8 cellular contexts compared by ENCODE assay signal in the genomic region with DNA sequence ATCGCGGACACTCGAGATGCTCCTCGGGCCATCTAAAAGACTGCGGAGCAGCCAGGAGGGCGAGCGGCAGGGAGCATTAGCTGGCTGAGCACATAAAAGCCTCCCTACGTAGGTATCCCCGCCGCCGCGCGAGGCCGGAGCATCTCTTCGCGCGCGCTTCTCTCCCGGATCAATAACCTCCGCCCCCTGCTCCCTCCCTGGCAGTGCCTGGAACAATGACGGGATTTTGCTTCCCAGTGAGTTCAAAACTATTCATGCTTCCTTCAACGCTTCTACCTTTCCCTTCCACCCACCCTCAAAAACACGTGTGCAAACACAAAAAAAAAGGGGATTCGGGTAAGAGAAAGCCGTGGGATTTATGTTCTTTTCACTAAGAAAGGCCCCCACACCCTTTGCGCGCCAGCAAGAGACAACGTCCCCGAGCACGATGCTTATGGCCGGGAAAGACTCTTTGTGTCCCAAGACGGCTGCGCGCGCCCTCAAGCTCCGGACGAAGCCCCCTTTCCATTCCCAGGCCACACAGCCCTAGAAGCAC. TPM values are rescaled to one million over a fixed set of nuclear protein-coding genes. Genes with fewer than 3 reads are reported as not detected.
DNase-seq lines count a peak whose midpoint lies in the region; ATAC-seq and TF ChIP-seq lines count a peak whose summit lies in the region.

No MANE protein-coding gene starts in this region.

- H3K4me1 ChIP-seq in adipocyte (ENCODE audit: control insufficient read depth, insufficient read depth, low read length) (peaks cover 15% of the 10 kb centered on the region), right atrium auricular region (peaks cover 0 to 12% of the 10 kb centered on the region in 2 donors), psoas muscle (peaks cover 11% of the 10 kb centered on the region)

- H3K4me1 Mint-ChIP-seq in CD4-positive, alpha-beta T cell (ENCODE audit: low read depth), result peaks cover 17% of the 10 kb centered on the region

- H3K36me3 ChIP-seq in adipocyte (ENCODE audit: control insufficient read depth, insufficient read depth, low read length, severe bottlenecking) (no peaks in the 10 kb centered on the region), right atrium auricular region (peaks cover 16% of the 10 kb centered on the region), psoas muscle (ENCODE audit: insufficient read depth in 1 of 2, low read depth in 1 of 2) (peaks cover 6 to 24% of the 10 kb centered on the region in 2 donors)

- no peaks in the 10 kb centered on the region for H3K9me3 Mint-ChIP-seq in CD4-positive, alpha-beta T cell

- peak in 6 of 10 experiments; percentile 5 to 39 (median 12) for DNase-seq in CD4-positive, alpha-beta T cell
- DNase-seq in HK-2 (ENCODE audit: unreplicated experiment), result peak; percentile 44
- peak; percentile 44 for DNase-seq in RWPE1 (ENCODE audit: low spot score)
- peak; percentile 66 for DNase-seq in adipocyte (ENCODE audit: low read depth)
- no peak for DNase-seq in right atrium auricular region (ENCODE audit: low spot score)
- peak; percentile 19 to 39 for DNase-seq in psoas muscle
- no peak for DNase-seq in pons (ENCODE audit: low spot score)

- no peak for TF ChIP-seq CTCF in CD4-positive, alpha-beta T cell (IDR thresholded peaks at IDR 0.05)
- no peak for TF ChIP-seq CTCF in RWPE1 (conservative IDR thresholded peaks at IDR 0.05; ENCODE audit: low read depth)
- no peak for TF ChIP-seq CTCF in right atrium auricular region (IDR thresholded peaks at IDR 0.05)
- TF ChIP-seq CTCF in psoas muscle (IDR thresholded peaks at IDR 0.05), result no peak

- POLR2A ChIA-PET in CD4-positive, alpha-beta T cell (lab: Charles Lee), result interaction anchor here (0.7 to 2.5 kb wide), 14 partner anchors 11 to 954 kb away, joined by 3 to 26 read pairs (median 6); a partner anchor contains a TSS
- POLR2A ChIA-PET in RWPE1 (lab: Yijun Ruan, JAX; ENCODE audit: low non-redundant PET), result interaction anchor here (0.6 to 1.3 kb wide), 2 partner anchors 28 to 137 kb away, joined by 3 read pairs; a partner anchor contains a TSS

- intact Hi-C loops in CD4-positive, alpha-beta T cell (cut with DNase I, micrococcal nuclease), result loop anchor here in 1 of 2 experiments (2.0 to 5.0 kb wide), 2 partner anchors 28 to 135 kb away; a partner anchor contains a TSS
- intact Hi-C loops in psoas muscle (cut with DNase I), result no loop called here

- WGBS in psoas muscle, 3 donors, result 1 to 2% (median 2%) methylated on average over 37 of the region's 37 CpGs

- no peak overlapping the region for H3K27ac ChIP-seq in CD4-positive, alpha-beta T cell (ENCODE audit: low read depth, low read length)
- H3K27ac ChIP-seq in RWPE1 (peak overlapping the region; percentile 49), right atrium auricular region (peak overlapping the region; percentile 48 to 53), psoas muscle (peak overlapping the region; percentile 71)

- H3K27ac Mint-ChIP-seq in CD4-positive, alpha-beta T cell, result peak overlapping the region; percentile 72

- peak overlapping the region; percentile 82 for H3K4me3 ChIP-seq in adipocyte (ENCODE audit: low read length)
- H3K4me3 ChIP-seq in right atrium auricular region, result peak overlapping the region; percentile 68 to 73
- H3K4me3 ChIP-seq in psoas muscle, result peak overlapping the region; percentile 91

- no peaks in the 10 kb centered on the region for H3K27me3 Mint-ChIP-seq in CD4-positive, alpha-beta T cell

- no peaks in the 10 kb centered on the region for H3K27me3 ChIP-seq in CD4-positive, alpha-beta T cell (ENCODE audit: control insufficient read depth, insufficient read depth, low read length)
- H3K27me3 ChIP-seq in adipocyte (replicated peaks; ENCODE audit: control insufficient read depth, insufficient read depth, low read length), result no peaks in the 10 kb centered on the region
- no peaks in the 10 kb centered on the region for H3K27me3 ChIP-seq in right atrium auricular region
- H3K27me3 ChIP-seq in psoas muscle (ENCODE audit: insufficient read depth in 3 of 3, low read length in 2 of 3), result no peaks in the 10 kb centered on the region

- peak overlapping the region; percentile 97 for H3K4me3 Mint-ChIP-seq in CD4-positive, alpha-beta T cell

- CTCF ChIA-PET in CD4-positive, alpha-beta T cell (lab: Charles Lee), result interaction anchor here (0.7 to 3.7 kb wide), 7 partner anchors 11 to 169 kb away, joined by 3 to 26 read pairs (median 4); a partner anchor contains a TSS
- CTCF ChIA-PET in RWPE1 (lab: Yijun Ruan, JAX), result interaction anchor here (0.5 to 1.0 kb wide), 3 partner anchors 11 to 1426 kb away, joined by 3 to 5 read pairs (median 4); no protein-coding TSS in a partner anchor

- no peaks in the 10 kb centered on the region for H3K9me3 ChIP-seq in CD4-positive, alpha-beta T cell (ENCODE audit: control insufficient read depth, low read length)
- H3K9me3 ChIP-seq in adipocyte (ENCODE audit: control insufficient read depth, low read length), result no peaks in the 10 kb centered on the region
- no peaks in the 10 kb centered on the region for H3K9me3 ChIP-seq in right atrium auricular region
- H3K9me3 ChIP-seq in psoas muscle, result no peaks in the 10 kb centered on the region

- H3K9ac ChIP-seq in adipocyte (ENCODE audit: low read length), result peak overlapping the region; percentile 74

- H3K36me3 Mint-ChIP-seq in CD4-positive, alpha-beta T cell (ENCODE audit: low read depth), result peaks cover 24% of the 10 kb centered on the region

- no peak for ATAC-seq in CD4-positive, alpha-beta T cell (ENCODE audit: poor library complexity)
- peak in 3 of 4 donors; percentile 32 to 55 (median 38) for ATAC-seq in psoas muscle
- ATAC-seq in GM19395 (IDR thresholded peaks at IDR 0.05; ENCODE audit: unreplicated experiment), result no peak

RNA-seq across cellular contexts. Expression of a gene that starts 0.9 kb away (rescaled TPM):
- total RNA-seq in CD4-positive, alpha-beta T cell, result 10 to 100 TPM; 18.5 to 19.4 TPM
- total RNA-seq in right atrium auricular region, result 10 to 100 TPM; 15.8 to 16.9 TPM
- total RNA-seq in psoas muscle, result 10 to 100 TPM; 29.6 to 44.3 (median 34.1) TPM
- 10 to 100 TPM; 36.5 to 68.3 (median 42.6) TPM for polyA plus RNA-seq in psoas muscle

RNA-seq across cellular contexts. Expression of a gene that starts 28.5 kb away (rescaled TPM):
- total RNA-seq in CD4-positive, alpha-beta T cell, result 100 to 1,000 TPM; 646 to 647 TPM
- total RNA-seq in right atrium auricular region (1,000 to 10,000 TPM in 1 of 2 donors, 100 to 1,000 TPM in 1; 862 to 1,091 TPM), psoas muscle (1,000 to 10,000 TPM; 1,704 to 3,203 (median 2,212) TPM)
- polyA plus RNA-seq in psoas muscle, result 1,000 to 10,000 TPM in 2 of 3 donors, 100 to 1,000 TPM in 1; 700 to 1,893 (median 1,030) TPM

Comparison
In these comparisons a context has a peak if more than half of its experiments do, and no peak if none do; other contexts are left out.
1. ATAC-seq: peak in psoas muscle (3 of 4); none in CD4-positive, alpha-beta T cell (single experiment) and GM19395 (single experiment).
2. DNase-seq: peak in CD4-positive, alpha-beta T cell (6 of 10), HK-2 (single experiment), RWPE1 (single experiment), adipocyte (single experiment) and psoas muscle (2 of 2); none in right atrium auricular region (single experiment) and pons (single experiment).
3. Peak in every context shown above with its lines, with median percentiles within 50 percentile points of each other: H3K4me3 ChIP-seq.